8 cellular contexts compared by ENCODE assay signal in the genomic region with DNA sequence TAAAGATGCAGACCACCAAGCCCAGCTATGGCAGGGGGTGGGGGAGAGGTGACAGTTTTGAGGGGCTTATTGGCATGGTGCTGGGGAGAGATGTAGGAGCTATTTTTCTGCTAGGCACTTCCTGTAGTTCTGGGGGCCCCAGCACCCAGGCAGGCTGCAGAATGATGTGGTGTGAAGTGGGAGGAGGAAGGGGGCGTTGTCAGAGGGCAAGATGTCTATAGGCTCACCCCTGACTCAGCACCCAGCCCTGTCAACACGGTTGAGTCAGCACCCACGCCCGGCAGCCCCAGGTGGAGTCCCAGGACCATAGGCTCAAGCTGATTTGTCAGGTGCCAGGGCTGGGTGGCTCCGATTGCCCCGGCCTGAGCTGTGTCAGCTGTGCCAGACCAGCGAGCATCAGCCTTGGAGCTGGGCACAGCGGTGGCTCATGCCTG. TPM values are rescaled to one million over a fixed set of nuclear protein-coding genes. Genes with fewer than 3 reads are reported as not detected.
DNase-seq lines count a peak whose midpoint lies in the region; ATAC-seq and TF ChIP-seq lines count a peak whose summit lies in the region.

No MANE protein-coding gene starts in this region.

- H3K4me2 ChIP-seq in neural progenitor cell: no peak overlapping the region

- peaks cover 11% of the 10 kb centered on the region for H3K36me3 Mint-ChIP-seq in activated T-cell treated with anti-CD3 and anti-CD28 coated beads, Interleukin-2, amount 50 U/mL, for 4 hours (ENCODE audit: insufficient read depth)
- no peaks in the 10 kb centered on the region for H3K36me3 Mint-ChIP-seq in neural progenitor cell

- DNase-seq in NCI-H69 (lab: John Stamatoyannopoulos, UW) (peak; percentile 16), fibroblast of villous mesenchyme (ENCODE audit: low read depth) (peak; percentile 75), NCI-H2107 (lab: John Stamatoyannopoulos, UW) (no peak), neural progenitor cell (ENCODE audit: low spot score) (no peak)
- peak; percentile 93 for DNase-seq in activated T-cell treated with anti-CD3 and anti-CD28 coated beads, Interleukin-2, amount 50 U/mL, for 4 hours
- peak; percentile 84 to 90 for DNase-seq in stimulated activated CD4-positive, alpha-beta T cell treated with anti-CD3 and anti-CD28 coated beads, Interleukin-15, amount 100 ng/mL, for 1 hour (ENCODE audit: low read depth in 1 of 2, low spot score in 1 of 2)

- H4K20me1 ChIP-seq in neural progenitor cell (ENCODE audit: low read depth): peaks cover 26% of the 10 kb centered on the region

- no peaks in the 10 kb centered on the region for H3K9me3 Mint-ChIP-seq in activated T-cell treated with anti-CD3 and anti-CD28 coated beads, Interleukin-2, amount 50 U/mL, for 4 hours
- no peaks in the 10 kb centered on the region for H3K9me3 Mint-ChIP-seq in neural progenitor cell

- no peak overlapping the region for H3K9ac ChIP-seq in neural progenitor cell

- H3K4me1 Mint-ChIP-seq in activated T-cell treated with anti-CD3 and anti-CD28 coated beads, Interleukin-2, amount 50 U/mL, for 4 hours (ENCODE audit: low read depth): peaks cover 66% of the 10 kb centered on the region
- H3K4me1 Mint-ChIP-seq in neural progenitor cell: peaks cover 4% of the 10 kb centered on the region

- H3K4me3 ChIP-seq in fibroblast of villous mesenchyme (ENCODE audit: low read depth, low read length) (no peak overlapping the region), neural progenitor cell (no peak overlapping the region)

- peak overlapping the region; percentile 43 for H3K4me3 Mint-ChIP-seq in activated T-cell treated with anti-CD3 and anti-CD28 coated beads, Interleukin-2, amount 50 U/mL, for 4 hours
- no peak overlapping the region for H3K4me3 Mint-ChIP-seq in neural progenitor cell

- no peak overlapping the region for H3K27ac ChIP-seq in neural progenitor cell

- no peak for TF ChIP-seq CTCF in fibroblast of villous mesenchyme (IDR thresholded peaks at IDR 0.05; ENCODE audit: insufficient read depth, low read depth, low read length)
- TF ChIP-seq CTCF in neural progenitor cell (IDR thresholded peaks at IDR 0.05): no peak

- H3K9me3 ChIP-seq in neural progenitor cell (ENCODE audit: low read depth): no peaks in the 10 kb centered on the region

- H3K27me3 ChIP-seq in neural progenitor cell: peaks cover 67% of the 10 kb centered on the region

- H3K79me2 ChIP-seq in neural progenitor cell (ENCODE audit: low read depth): no peaks in the 10 kb centered on the region

- peaks cover 7% of the 10 kb centered on the region for H3K4me1 ChIP-seq in neural progenitor cell

- H3K27ac Mint-ChIP-seq in neural progenitor cell: no peak overlapping the region

- no peaks in the 10 kb centered on the region for H3K36me3 ChIP-seq in neural progenitor cell

- H3K27me3 Mint-ChIP-seq in activated T-cell treated with anti-CD3 and anti-CD28 coated beads, Interleukin-2, amount 50 U/mL, for 4 hours (ENCODE audit: low read depth): no peaks in the 10 kb centered on the region
- peaks cover 44% of the 10 kb centered on the region for H3K27me3 Mint-ChIP-seq in neural progenitor cell (ENCODE audit: insufficient read depth, low read depth)

- H3F3A ChIP-seq in neural progenitor cell (ENCODE audit: low read depth): no peaks in the 10 kb centered on the region

- H2AFZ ChIP-seq in neural progenitor cell (replicated peaks): no peak overlapping the region

- peak; percentile 47 for ATAC-seq in GM19351 (IDR thresholded peaks at IDR 0.05; ENCODE audit: unreplicated experiment)
- ATAC-seq in activated T-cell treated with anti-CD3 and anti-CD28 coated beads, Interleukin-2, amount 50 U/mL, for 4 hours: peak; percentile 89 to 90
- no peak for ATAC-seq in HG03460 (IDR thresholded peaks at IDR 0.05; ENCODE audit: unreplicated experiment)

RNA-seq across cellular contexts. Expression of gene KLF2, which starts 5.8 kb away (rescaled TPM):
- total RNA-seq in activated T-cell treated with anti-CD3 and anti-CD28 coated beads, Interleukin-2, amount 50 U/mL, for 4 hours: 1 to 10 TPM; 1.4 to 2.5 (median 2.4) TPM
- total RNA-seq in fibroblast of villous mesenchyme (3.0 and 6.8 TPM in 2 replicates), neural progenitor cell (ENCODE audit: low replicate concordance) (not detected in 2 replicates)

Comparison
In these comparisons a context has a peak if more than half of its experiments do, and no peak if none do; other contexts are left out.
1. DNase-seq: peak in NCI-H69 (single experiment), activated T-cell treated with anti-CD3 and anti-CD28 coated beads, Interleukin-2, amount 50 U/mL, for 4 hours (single experiment), fibroblast of villous mesenchyme (single experiment) and stimulated activated CD4-positive, alpha-beta T cell treated with anti-CD3 and anti-CD28 coated beads, Interleukin-15, amount 100 ng/mL, for 1 hour (2 of 2); none in NCI-H2107 (single experiment) and neural progenitor cell (single experiment).